23 cellular contexts compared by ENCODE assay signal in the genomic region with DNA sequence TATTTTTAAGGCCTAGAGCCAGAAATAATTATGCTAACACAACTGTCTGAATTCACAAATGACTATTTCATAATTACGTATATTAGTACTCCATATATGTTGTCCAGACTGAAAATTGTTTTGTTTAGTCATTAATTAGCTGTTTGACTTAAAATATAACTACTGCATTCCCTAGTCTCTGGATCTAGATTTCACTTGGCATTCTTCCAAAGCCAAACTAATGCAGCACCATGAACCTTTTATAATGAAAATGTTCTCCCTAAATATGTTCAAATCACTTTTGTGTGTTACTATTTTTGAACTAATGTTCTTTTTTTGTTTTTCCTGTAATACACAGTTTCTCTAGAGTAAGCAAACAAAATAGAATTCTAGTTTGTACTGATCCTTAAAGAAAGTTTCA. TPM values are rescaled to one million over a fixed set of nuclear protein-coding genes. Genes with fewer than 3 reads are reported as not detected.
DNase-seq lines count a peak whose midpoint lies in the region; ATAC-seq, FAIRE-seq and TF ChIP-seq lines count a peak whose summit lies in the region.
"Had no signal": no experiment of that assay in that cellular context is flagged by ENCODE, and none has a peak within 500 bp of the region (broad histone marks: within the 10 kb centered on the region; RNA-seq: fewer than 3 reads in every experiment).

No MANE protein-coding gene starts in this region.

- no peaks in the 10 kb centered on the region for H3K4me1 Mint-ChIP-seq in activated CD4-positive, alpha-beta memory T cell treated with anti-CD3 and anti-CD28 coated beads, Interleukin-2, amount 10 ng/mL, durations not matched to agents 7 days and 5 days

- no peak for TF ChIP-seq CTCF in kidney (IDR thresholded peaks at IDR 0.05; ENCODE audit: borderline replicate concordance, extremely low read depth, insufficient read depth)

- no peaks in the 10 kb centered on the region for H3K36me3 ChIP-seq in kidney (ENCODE audit: control insufficient read depth in 1 of 2, insufficient read depth in 2 of 2, low read length in 2 of 2)
- H3K36me3 ChIP-seq: adrenal gland had no signal

- peaks cover 11 to 32% of the 10 kb centered on the region in 2 donors for H3K4me1 ChIP-seq in kidney (ENCODE audit: control insufficient read depth in 1 of 2, insufficient read depth in 1 of 2, low read depth in 1 of 2, low read length in 2 of 2)

- no peaks in the 10 kb centered on the region for H3K9me3 Mint-ChIP-seq in activated CD4-positive, alpha-beta memory T cell treated with anti-CD3 and anti-CD28 coated beads, Interleukin-2, amount 10 ng/mL, durations not matched to agents 7 days and 5 days
- H3K9me3 Mint-ChIP-seq: activated T-cell treated with anti-CD3 and anti-CD28 coated beads, Interleukin-2, amount 50 U/mL, for 4 hours; stimulated activated naive CD8-positive, alpha-beta T cell treated with anti-CD3 and anti-CD28 coated beads, Interleukin-15, Interleukin-2, amounts not matched to agents 100 ng/mL and 50 ng/mL, for 24 hours; T-helper 1 cell treated with Interleukin-12 subunit alpha and Interleukin-12 subunit beta and Interleukin-4 antibody, amounts not matched to agents 30 μg/mL and 1 μg/mL, for 36 hours had no signal

- peak overlapping the region in 1 of 2 donors; percentile 29 for H3K9ac ChIP-seq in kidney (ENCODE audit: low read length in 2 of 2)

- POLR2A ChIA-PET in activated CD4-positive, alpha-beta memory T cell treated with anti-CD3 and anti-CD28 coated beads, Interleukin-2, amount 10 ng/mL, durations not matched to agents 7 days and 5 days (lab: Charles Lee) = no interaction called here

- FAIRE-seq in GM19239 (lab: Jason Lieb, UNC) (peak; percentile 11), kidney (lab: Jason Lieb, UNC) (peak; percentile 52)
- FAIRE-seq: keratinocyte had no signal

- no peak overlapping the region for H3K27ac Mint-ChIP-seq in activated CD4-positive, alpha-beta memory T cell treated with anti-CD3 and anti-CD28 coated beads, Interleukin-2, amount 10 ng/mL, durations not matched to agents 7 days and 5 days
- H3K27ac Mint-ChIP-seq: stimulated activated naive CD8-positive, alpha-beta T cell treated with anti-CD3 and anti-CD28 coated beads, Interleukin-15, Interleukin-2, amounts not matched to agents 100 ng/mL and 50 ng/mL, for 24 hours; T-helper 1 cell treated with Interleukin-12 subunit alpha and Interleukin-12 subunit beta and Interleukin-4 antibody, amounts not matched to agents 30 μg/mL and 1 μg/mL, for 36 hours had no signal

- intact Hi-C loops in kidney (cut with DNase I) = no loop called here

- CTCF ChIA-PET in activated CD4-positive, alpha-beta memory T cell treated with anti-CD3 and anti-CD28 coated beads, Interleukin-2, amount 10 ng/mL, durations not matched to agents 7 days and 5 days (lab: Charles Lee) = no interaction called here

- H3K9me3 ChIP-seq in kidney (ENCODE audit: control insufficient read depth in 1 of 2, low read length in 2 of 2) = no peaks in the 10 kb centered on the region
- H3K9me3 ChIP-seq: adrenal gland, tibial nerve had no signal

- ATAC-seq in GM21360 (IDR thresholded peaks at IDR 0.05; ENCODE audit: unreplicated experiment) = no peak
- ATAC-seq: activated T-cell treated with anti-CD3 and anti-CD28 coated beads, Interleukin-2, amount 50 U/mL, for 4 hours; sciatic nerve had no signal

- DNase-seq in EH (ENCODE audit: low read depth) (peak; percentile 32), GM19239 (ENCODE audit: insufficient read length, low spot score) (no peak), astrocyte of the hippocampus (ENCODE audit: low read depth, low spot score) (peak; percentile 28), kidney (no peak), UCSD-AML1 (lab: John Stamatoyannopoulos, UW; ENCODE audit: unreplicated experiment) (no peak)
- DNase-seq in activated CD4-positive, alpha-beta memory T cell treated with anti-CD3 and anti-CD28 coated beads, Interleukin-2, amount 10 ng/mL, durations not matched to agents 7 days and 5 days = no peak
- DNase-seq: activated CD4-positive, alpha-beta T cell treated with anti-CD3 and anti-CD28 coated beads for 4 hours; activated naive CD4-positive, alpha-beta T cell; activated T-cell treated with anti-CD3 and anti-CD28 coated beads, Interleukin-2, amount 50 U/mL, for 4 hours; adrenal gland; GOT3; KG1; MV-4-11; NCI-H187 treated with DMSO at 0.1 percent for 48 hours; NCI-H524 treated with DMSO at 0.1 percent for 48 hours; posterior cingulate gyrus; stimulated activated CD4-positive, alpha-beta T cell treated with anti-CD3 and anti-CD28 coated beads, Interleukin-15, amount 100 ng/mL, for 24 hours had no signal

- no peak overlapping the region for H3K4me3 ChIP-seq in kidney (ENCODE audit: low read length in 2 of 2)
- H3K4me3 ChIP-seq: adrenal gland, tibial nerve had no signal

- peak overlapping the region in 1 of 2 donors; percentile 34 for H3K27ac ChIP-seq in kidney (ENCODE audit: low read depth in 2 of 2, low read length in 2 of 2)
- H3K27ac ChIP-seq: adrenal gland, tibial nerve had no signal

- H3K27me3 Mint-ChIP-seq in activated CD4-positive, alpha-beta memory T cell treated with anti-CD3 and anti-CD28 coated beads, Interleukin-2, amount 10 ng/mL, durations not matched to agents 7 days and 5 days = no peaks in the 10 kb centered on the region
- H3K27me3 Mint-ChIP-seq: stimulated activated naive CD8-positive, alpha-beta T cell treated with anti-CD3 and anti-CD28 coated beads, Interleukin-15, Interleukin-2, amounts not matched to agents 100 ng/mL and 50 ng/mL, for 24 hours had no signal

- peaks cover 12% of the 10 kb centered on the region for H3K36me3 Mint-ChIP-seq in activated CD4-positive, alpha-beta memory T cell treated with anti-CD3 and anti-CD28 coated beads, Interleukin-2, amount 10 ng/mL, durations not matched to agents 7 days and 5 days (ENCODE audit: low read depth)

- H3K4me3 Mint-ChIP-seq in activated CD4-positive, alpha-beta memory T cell treated with anti-CD3 and anti-CD28 coated beads, Interleukin-2, amount 10 ng/mL, durations not matched to agents 7 days and 5 days = no peak overlapping the region
- H3K4me3 Mint-ChIP-seq: activated T-cell treated with anti-CD3 and anti-CD28 coated beads, Interleukin-2, amount 50 U/mL, for 4 hours; stimulated activated naive CD8-positive, alpha-beta T cell treated with anti-CD3 and anti-CD28 coated beads, Interleukin-15, Interleukin-2, amounts not matched to agents 100 ng/mL and 50 ng/mL, for 24 hours; T-helper 1 cell treated with Interleukin-12 subunit alpha and Interleukin-12 subunit beta and Interleukin-4 antibody, amounts not matched to agents 30 μg/mL and 1 μg/mL, for 36 hours had no signal

RNA-seq across cellular contexts. Expression of a gene that starts 46.1 kb away (rescaled TPM):
- 79.0 TPM for total RNA-seq in kidney
- polyA plus RNA-seq in kidney (ENCODE audit: insufficient read depth, low read depth, low replicate concordance) = 170 TPM
- 10 to 100 TPM; 43.0 to 47.3 TPM for total RNA-seq in activated CD4-positive, alpha-beta memory T cell treated with anti-CD3 and anti-CD28 coated beads, Interleukin-2, amount 10 ng/mL, durations not matched to agents 7 days and 5 days

Comparison
In these comparisons a context has a peak if more than half of its experiments do, and no peak if none do; other contexts are left out.
1. DNase-seq: peak in EH (single experiment) and astrocyte of the hippocampus (single experiment); none in GM19239 (single experiment), kidney (single experiment), UCSD-AML1 (single experiment) and activated CD4-positive, alpha-beta memory T cell treated with anti-CD3 and anti-CD28 coated beads, Interleukin-2, amount 10 ng/mL, durations not matched to agents 7 days and 5 days (single experiment).